22 cellular contexts compared by ENCODE assay signal in the genomic region with DNA sequence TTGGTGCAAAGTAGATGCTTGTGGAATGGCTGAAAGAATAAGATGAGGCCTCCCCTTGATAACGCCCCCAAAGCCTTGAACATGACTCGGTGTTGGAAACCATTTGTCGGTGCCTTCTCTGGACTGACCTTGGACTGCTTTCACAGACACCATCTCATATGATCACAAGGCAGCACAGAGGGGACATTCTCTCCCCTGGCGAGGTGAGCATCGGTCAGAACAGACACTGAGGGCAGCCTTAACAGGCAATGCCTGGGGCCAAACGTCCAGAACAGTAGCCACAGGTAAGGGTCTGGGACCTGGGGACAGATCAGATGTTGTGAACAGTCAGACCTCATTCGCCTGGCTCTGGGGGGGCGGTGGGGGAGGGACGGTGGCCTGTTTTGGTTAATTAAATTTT. TPM values are rescaled to one million over a fixed set of nuclear protein-coding genes. Genes with fewer than 3 reads are reported as not detected.
DNase-seq lines count a peak whose midpoint lies in the region; TF ChIP-seq lines count a peak whose summit lies in the region.
"Had no signal": no experiment of that assay in that cellular context is flagged by ENCODE, and none has a peak within 500 bp of the region (broad histone marks: within the 10 kb centered on the region; RNA-seq: fewer than 3 reads in every experiment).

No MANE protein-coding gene starts in this region.

- 60 to 70% methylated on average over 4 to 9 of the region's 9 CpGs for WGBS in testis, 2 donors

- H3K4me3 Mint-ChIP-seq in activated T-helper 2 cell treated with anti-CD3 and anti-CD28 coated beads, Interferon-gamma antibody, Interleukin-2, Interleukin-4, amounts not matched to agents 10 μg/mL and 5 μg/mL and 100 μg/mL, durations not matched to agents 14 hours and 24 hours and 36 hours (ENCODE audit: low read depth): peak overlapping the region; percentile 13
- peak overlapping the region; percentile 46 for H3K4me3 Mint-ChIP-seq in neural progenitor cell
- no peak overlapping the region for H3K4me3 Mint-ChIP-seq in mesothelial cell of epicardium

- peaks cover 3% of the 10 kb centered on the region for H3K4me1 Mint-ChIP-seq in activated T-helper 2 cell treated with anti-CD3 and anti-CD28 coated beads, Interferon-gamma antibody, Interleukin-2, Interleukin-4, amounts not matched to agents 10 μg/mL and 5 μg/mL and 100 μg/mL, durations not matched to agents 14 hours and 24 hours and 36 hours (ENCODE audit: low read depth)
- peaks cover 15% of the 10 kb centered on the region for H3K4me1 Mint-ChIP-seq in neural progenitor cell
- H3K4me1 Mint-ChIP-seq in mesothelial cell of epicardium: peaks cover 15% of the 10 kb centered on the region

- no peak overlapping the region for H3K27ac Mint-ChIP-seq in activated T-helper 2 cell treated with anti-CD3 and anti-CD28 coated beads, Interferon-gamma antibody, Interleukin-2, Interleukin-4, amounts not matched to agents 10 μg/mL and 5 μg/mL and 100 μg/mL, durations not matched to agents 14 hours and 24 hours and 36 hours
- H3K27ac Mint-ChIP-seq in neural progenitor cell (no peak overlapping the region), mesothelial cell of epicardium (no peak overlapping the region)

- H3K4me3 ChIP-seq in coronary artery (no peak overlapping the region), neural progenitor cell (no peak overlapping the region), testis (no peak overlapping the region)
- H3K4me3 ChIP-seq: Peyer's patch had no signal

- H3K4me1 ChIP-seq in neural progenitor cell (peaks cover 6% of the 10 kb centered on the region), testis (peaks cover 21% of the 10 kb centered on the region)

- H2AFZ ChIP-seq in neural progenitor cell (replicated peaks): no peak overlapping the region

- peaks cover 30% of the 10 kb centered on the region for H3F3A ChIP-seq in neural progenitor cell (ENCODE audit: low read depth)

- no peak overlapping the region for H3K9ac ChIP-seq in neural progenitor cell
- H3K9ac ChIP-seq: KMS-11 had no signal

- H3K27me3 Mint-ChIP-seq in activated T-helper 2 cell treated with anti-CD3 and anti-CD28 coated beads, Interferon-gamma antibody, Interleukin-2, Interleukin-4, amounts not matched to agents 10 μg/mL and 5 μg/mL and 100 μg/mL, durations not matched to agents 14 hours and 24 hours and 36 hours (ENCODE audit: low read depth): peaks cover 4% of the 10 kb centered on the region
- H3K27me3 Mint-ChIP-seq in neural progenitor cell (ENCODE audit: insufficient read depth, low read depth) (peaks cover 18% of the 10 kb centered on the region), mesothelial cell of epicardium (ENCODE audit: low read depth) (peaks cover under 1% of the 10 kb centered on the region)

- intact Hi-C loops in activated T-helper 2 cell treated with anti-CD3 and anti-CD28 coated beads, Interferon-gamma antibody, Interleukin-2, Interleukin-4, amounts not matched to agents 10 μg/mL and 5 μg/mL and 100 μg/mL, durations not matched to agents 14 hours and 24 hours and 36 hours (cut with micrococcal nuclease): no loop called here
- intact Hi-C loops in testis (cut with DNase I; ENCODE audit: low total_unique reads): no loop called here

- peaks cover 17% of the 10 kb centered on the region for H3K27me3 ChIP-seq in neural progenitor cell
- no peaks in the 10 kb centered on the region for H3K27me3 ChIP-seq in testis

- peaks cover 5% of the 10 kb centered on the region for H3K36me3 Mint-ChIP-seq in activated T-helper 2 cell treated with anti-CD3 and anti-CD28 coated beads, Interferon-gamma antibody, Interleukin-2, Interleukin-4, amounts not matched to agents 10 μg/mL and 5 μg/mL and 100 μg/mL, durations not matched to agents 14 hours and 24 hours and 36 hours (ENCODE audit: low read depth)
- H3K36me3 Mint-ChIP-seq in neural progenitor cell: no peaks in the 10 kb centered on the region
- H3K36me3 Mint-ChIP-seq in mesothelial cell of epicardium: no peaks in the 10 kb centered on the region

- H3K36me3 ChIP-seq in neural progenitor cell: no peaks in the 10 kb centered on the region
- H3K36me3 ChIP-seq in testis (ENCODE audit: low read depth, missing control alignments): no peaks in the 10 kb centered on the region
- H3K36me3 ChIP-seq: Peyer's patch had no signal

- TF ChIP-seq CTCF in coronary artery (IDR thresholded peaks at IDR 0.05): no peak
- no peak for TF ChIP-seq CTCF in neural progenitor cell (IDR thresholded peaks at IDR 0.05)
- TF ChIP-seq CTCF in testis (IDR thresholded peaks at IDR 0.05): no peak
- no peak for TF ChIP-seq CTCF in mesothelial cell of epicardium (IDR thresholded peaks at IDR 0.05; ENCODE audit: unreplicated experiment)

- no peaks in the 10 kb centered on the region for H3K9me3 Mint-ChIP-seq in activated T-helper 2 cell treated with anti-CD3 and anti-CD28 coated beads, Interferon-gamma antibody, Interleukin-2, Interleukin-4, amounts not matched to agents 10 μg/mL and 5 μg/mL and 100 μg/mL, durations not matched to agents 14 hours and 24 hours and 36 hours
- H3K9me3 Mint-ChIP-seq in neural progenitor cell (no peaks in the 10 kb centered on the region), mesothelial cell of epicardium (no peaks in the 10 kb centered on the region)
- H3K9me3 Mint-ChIP-seq: CD8-positive, alpha-beta memory T cell had no signal

- no peak for TF ChIP-seq POLR2A in testis (IDR thresholded peaks at IDR 0.05)

- peaks cover 15% of the 10 kb centered on the region for H4K20me1 ChIP-seq in neural progenitor cell (ENCODE audit: low read depth)

- H3K27ac ChIP-seq in coronary artery: no peak overlapping the region
- H3K27ac ChIP-seq in neural progenitor cell: no peak overlapping the region
- H3K27ac ChIP-seq in testis: no peak overlapping the region
- H3K27ac ChIP-seq: HL-60, KMS-11, Peyer's patch had no signal

- H3K4me2 ChIP-seq in neural progenitor cell: no peak overlapping the region
- H3K4me2 ChIP-seq: KMS-11 had no signal

- H3K9me3 ChIP-seq in neural progenitor cell (ENCODE audit: low read depth) (no peaks in the 10 kb centered on the region), testis (no peaks in the 10 kb centered on the region)
- H3K9me3 ChIP-seq: Peyer's patch had no signal

- no peak for DNase-seq in activated T-helper 2 cell treated with anti-CD3 and anti-CD28 coated beads, Interferon-gamma antibody, Interleukin-2, Interleukin-4, amounts not matched to agents 10 μg/mL and 5 μg/mL and 100 μg/mL, durations not matched to agents 14 hours and 24 hours and 36 hours (ENCODE audit: low spot score)
- DNase-seq in coronary artery (ENCODE audit: low spot score): peak; percentile 67
- no peak for DNase-seq in neural progenitor cell (ENCODE audit: low spot score)
- peak; percentile 29 for DNase-seq in testis
- no peak for DNase-seq in midbrain (lab: John Stamatoyannopoulos, UW)
- no peak for DNase-seq in hepatic stellate cell (ENCODE audit: low spot score)
- DNase-seq in mesothelial cell of epicardium (ENCODE audit: low spot score in 2 of 2, unreplicated experiment in 2 of 2): no peak
- DNase-seq: C1 segment of cervical spinal cord; Calu3; CD8-positive, alpha-beta memory T cell; DMS153; H7; IMR-90; NCI-H1105; NCI-H2081; NCI-H2171; NCI-H345; NCI-H524 treated with DMSO at 0.1 percent for 48 hours; Peyer's patch had no signal

- peaks cover 19% of the 10 kb centered on the region for H3K79me2 ChIP-seq in neural progenitor cell (ENCODE audit: low read depth)

RNA-seq across cellular contexts. Expression of gene TRRAP, which starts 2.8 kb away (rescaled TPM):
- 58.6 and 59.1 TPM in 2 replicates for total RNA-seq in activated T-helper 2 cell treated with anti-CD3 and anti-CD28 coated beads, Interferon-gamma antibody, Interleukin-2, Interleukin-4, amounts not matched to agents 10 μg/mL and 5 μg/mL and 100 μg/mL, durations not matched to agents 14 hours and 24 hours and 36 hours
- total RNA-seq in neural progenitor cell (ENCODE audit: low replicate concordance): 19.9 and 26.5 TPM in 2 replicates
- total RNA-seq in testis: 100 to 1,000 TPM; 119 to 120 TPM
- polyA plus RNA-seq in testis (ENCODE audit: insufficient read depth, low read depth, low replicate concordance): 45.6 TPM
- 71.0 to 82.9 TPM (median 71.6 TPM) in 3 replicates for total RNA-seq in mesothelial cell of epicardium

RNA-seq across cellular contexts. Expression of gene TMEM130, which starts 5.7 kb away (rescaled TPM):
- total RNA-seq in activated T-helper 2 cell treated with anti-CD3 and anti-CD28 coated beads, Interferon-gamma antibody, Interleukin-2, Interleukin-4, amounts not matched to agents 10 μg/mL and 5 μg/mL and 100 μg/mL, durations not matched to agents 14 hours and 24 hours and 36 hours: 0.30 TPM in 1 of 2 replicates, not detected in the other
- total RNA-seq in neural progenitor cell (ENCODE audit: low replicate concordance) (1.0 and 2.3 TPM in 2 replicates), testis (100 to 1,000 TPM in 1 of 2 donors, 10 to 100 TPM in 1; 84.6 to 106 TPM), mesothelial cell of epicardium (11.5 to 15.1 TPM (median 12.5 TPM) in 3 replicates)
- 131 TPM for polyA plus RNA-seq in testis (ENCODE audit: insufficient read depth, low read depth, low replicate concordance)
- total RNA-seq: Calu3; CD8-positive, alpha-beta memory T cell; HT1080 had no signal
- polyA plus RNA-seq: CD8-positive, alpha-beta memory T cell had no signal

Comparison
In these comparisons a context has a peak if more than half of its experiments do, and no peak if none do; other contexts are left out.
1. DNase-seq: peak in coronary artery (single experiment) and testis (single experiment); none in activated T-helper 2 cell treated with anti-CD3 and anti-CD28 coated beads, Interferon-gamma antibody, Interleukin-2, Interleukin-4, amounts not matched to agents 10 μg/mL and 5 μg/mL and 100 μg/mL, durations not matched to agents 14 hours and 24 hours and 36 hours (single experiment), neural progenitor cell (single experiment), midbrain (single experiment), hepatic stellate cell (single experiment) and mesothelial cell of epicardium (0 of 2).